In the genomic region with DNA sequence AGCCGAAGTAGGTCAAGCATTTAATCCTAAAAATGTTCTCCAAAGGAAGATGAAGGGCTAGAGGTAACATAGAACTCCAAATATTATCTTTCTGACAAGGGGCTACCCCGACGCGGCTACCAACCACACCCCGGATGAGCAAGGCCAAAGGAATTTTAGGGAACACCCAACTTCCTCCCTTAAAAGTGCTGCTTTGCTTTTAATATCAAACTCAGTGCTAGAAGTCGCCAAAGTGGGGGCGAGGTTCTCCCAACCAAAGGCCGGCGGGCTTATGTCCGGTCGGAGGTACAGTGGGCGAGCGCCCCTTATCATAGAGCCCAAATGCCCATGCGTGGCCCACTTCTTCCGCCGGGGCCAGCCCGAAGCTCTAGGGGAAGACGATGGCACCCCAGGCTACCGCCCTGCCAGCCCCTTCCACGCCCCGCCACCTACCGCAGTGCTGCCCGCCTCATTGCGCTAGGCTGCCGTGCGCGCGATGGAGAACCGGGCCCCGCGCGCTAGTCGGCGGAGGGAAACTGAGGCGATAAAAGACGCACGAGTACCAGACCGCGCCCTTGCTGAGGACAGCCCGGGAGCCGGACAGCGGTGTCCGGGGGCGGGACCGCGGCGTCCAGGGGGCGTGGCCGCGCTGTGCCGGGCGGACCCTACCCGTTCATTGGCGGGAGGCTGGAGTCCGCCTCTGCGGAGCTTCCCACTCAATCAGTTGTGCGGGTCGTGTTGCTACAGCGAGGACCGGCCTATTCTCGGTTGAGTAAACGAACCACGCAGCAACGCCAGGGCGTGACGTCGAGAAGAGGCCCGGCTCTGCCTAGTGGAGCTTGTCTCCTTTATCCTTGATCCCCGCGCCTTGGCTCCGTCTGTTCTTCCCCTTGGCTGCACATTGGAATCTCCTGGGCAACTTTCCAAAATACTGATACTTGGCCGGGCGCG, we compare ENCODE assay signal across 8 cellular contexts. TPM values are rescaled to one million over a fixed set of nuclear protein-coding genes. Genes with fewer than 3 reads are reported as not detected.
DNase-seq lines count a peak whose midpoint lies in the region; ATAC-seq and TF ChIP-seq lines count a peak whose summit lies in the region.

A gene with protein sequence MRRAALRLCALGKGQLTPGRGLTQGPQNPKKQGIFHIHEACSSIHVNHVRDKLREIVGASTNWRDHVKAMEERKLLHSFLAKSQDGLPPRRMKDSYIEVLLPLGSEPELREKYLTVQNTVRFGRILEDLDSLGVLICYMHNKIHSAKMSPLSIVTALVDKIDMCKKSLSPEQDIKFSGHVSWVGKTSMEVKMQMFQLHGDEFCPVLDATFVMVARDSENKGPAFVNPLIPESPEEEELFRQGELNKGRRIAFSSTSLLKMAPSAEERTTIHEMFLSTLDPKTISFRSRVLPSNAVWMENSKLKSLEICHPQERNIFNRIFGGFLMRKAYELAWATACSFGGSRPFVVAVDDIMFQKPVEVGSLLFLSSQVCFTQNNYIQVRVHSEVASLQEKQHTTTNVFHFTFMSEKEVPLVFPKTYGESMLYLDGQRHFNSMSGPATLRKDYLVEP (minus strand): TSS at position 584 of the 930 bp plus-strand sequence. CDS start 132 bp downstream, at position 452.

- CTCF ChIA-PET in CD4-positive, alpha-beta memory T cell (lab: Charles Lee; ENCODE audit: partially characterized antibody): interaction anchor here (0.9 to 4.9 kb wide), 8 partner anchors 9 to 311 kb away, joined by 3 to 16 read pairs (median 4); a partner anchor contains a TSS
- CTCF ChIA-PET in OCI-LY7 (lab: Charles Lee; ENCODE audit: unreplicated experiment): no interaction called here

- H3K79me2 ChIP-seq in OCI-LY7 (ENCODE audit: insufficient read depth, low read depth, low read length): no peaks in the 10 kb centered on the region

- H3K4me1 Mint-ChIP-seq in CD4-positive, alpha-beta memory T cell: peaks cover 11 to 42% (median 28%) of the 10 kb centered on the region in 4 donors

- no peaks in the 10 kb centered on the region for H3K36me3 ChIP-seq in CD4-positive, alpha-beta memory T cell (ENCODE audit: insufficient read depth, low read length)
- no peaks in the 10 kb centered on the region for H3K36me3 ChIP-seq in OCI-LY7 (ENCODE audit: insufficient read depth, low read length)

- peak within 1 kb of the TSS; percentile 58 for H3K27ac ChIP-seq in CD4-positive, alpha-beta memory T cell (ENCODE audit: low read depth, low read length)
- peak within 1 kb of the TSS; percentile 28 for H3K27ac ChIP-seq in OCI-LY7 (ENCODE audit: low read depth, low read length, poor library complexity, severe bottlenecking)

- TF ChIP-seq CTCF in OCI-LY7 (conservative IDR thresholded peaks at IDR 0.05; ENCODE audit: low read length) (no peak), epithelial cell of proximal tubule (conservative IDR thresholded peaks at IDR 0.05; ENCODE audit: low read depth, low read length) (no peak)

- peak within 1 kb of the TSS; percentile 85 for H3K4me2 ChIP-seq in OCI-LY7 (ENCODE audit: low read length)

- peak within 1 kb of the TSS; percentile 87 to 94 (median 90) for H3K4me3 Mint-ChIP-seq in CD4-positive, alpha-beta memory T cell

- intact Hi-C loops in CD4-positive, alpha-beta memory T cell (cut with micrococcal nuclease): loop anchor here (1.0 to 5.0 kb wide), 2 partner anchors 40 to 76 kb away; a partner anchor contains a TSS
- intact Hi-C loops in OCI-LY7 (cut with micrococcal nuclease; ENCODE audit: unreplicated experiment): no loop called here

- H3K9me2 ChIP-seq in OCI-LY7 (ENCODE audit: insufficient read depth, low read length): no peaks in the 10 kb centered on the region

- no peaks in the 10 kb centered on the region for H3K9me3 Mint-ChIP-seq in CD4-positive, alpha-beta memory T cell

- no peaks in the 10 kb centered on the region for H3K9me3 ChIP-seq in CD4-positive, alpha-beta memory T cell (ENCODE audit: control insufficient read depth in 1 of 2, low read length in 2 of 2)
- H3K9me3 ChIP-seq in OCI-LY7 (ENCODE audit: low read length): no peaks in the 10 kb centered on the region

- peaks cover 35% of the 10 kb centered on the region for H3K4me1 ChIP-seq in CD4-positive, alpha-beta memory T cell (ENCODE audit: insufficient read depth, low read length)
- H3K4me1 ChIP-seq in OCI-LY7 (ENCODE audit: insufficient read depth, low read length, poor library complexity, severe bottlenecking): peaks cover 12% of the 10 kb centered on the region

- H3K36me3 Mint-ChIP-seq in CD4-positive, alpha-beta memory T cell: no peaks in the 10 kb centered on the region

- H3K27ac Mint-ChIP-seq in CD4-positive, alpha-beta memory T cell: peak within 1 kb of the TSS; percentile 64 to 96 (median 91)

- H2AFZ ChIP-seq in OCI-LY7 (ENCODE audit: low read length): peak within 1 kb of the TSS; percentile 98

- POLR2A ChIA-PET in CD4-positive, alpha-beta memory T cell (lab: Charles Lee; ENCODE audit: partially characterized antibody): interaction anchor here (0.7 to 5.0 kb wide), 11 partner anchors 8 to 312 kb away, joined by 3 to 63 read pairs (median 4); a partner anchor contains a TSS
- POLR2A ChIA-PET in OCI-LY7 (lab: Charles Lee): no interaction called here

- H3K27me3 Mint-ChIP-seq in CD4-positive, alpha-beta memory T cell: no peaks in the 10 kb centered on the region

- DNase-seq in CD4-positive, alpha-beta memory T cell: peak; percentile 69 to 80 (median 76)
- DNase-seq in OCI-LY7 (ENCODE audit: low spot score) (peak; percentile 79), activated T-cell treated with anti-CD3 and anti-CD28 coated beads for 4 hours (peak; percentile 21), epithelial cell of proximal tubule (ENCODE audit: low read depth) (peak; percentile 83), mucosa of gallbladder (ENCODE audit: low spot score) (peak; percentile 91)
- DNase-seq in stimulated activated CD8-positive, alpha-beta memory T cell treated with anti-CD3 and anti-CD28 coated beads, Interleukin-4, amount 100 ng/mL, for 48 hours: peak; percentile 79

- no TSS peak for BruUV-seq in OCI-LY7 (replicated peaks; lab: Mats Ljungman, UMichigan)

- H3K4me3 ChIP-seq in CD4-positive, alpha-beta memory T cell (ENCODE audit: low read length in 2 of 2): peak within 1 kb of the TSS; percentile 45 to 77
- H3K4me3 ChIP-seq in OCI-LY7 (ENCODE audit: low read depth, low read length, poor library complexity, severe bottlenecking): peak within 1 kb of the TSS; percentile 90
- peak within 1 kb of the TSS; percentile 71 for H3K4me3 ChIP-seq in epithelial cell of proximal tubule (ENCODE audit: low read depth, low read length)

- ATAC-seq in GM19395 (IDR thresholded peaks at IDR 0.05; ENCODE audit: unreplicated experiment): peak; percentile 92
- ATAC-seq in HG03558 (IDR thresholded peaks at IDR 0.05; ENCODE audit: extremely low read depth, unreplicated experiment): peak; percentile 91

- no peaks in the 10 kb centered on the region for H3K27me3 ChIP-seq in CD4-positive, alpha-beta memory T cell (ENCODE audit: insufficient read depth, low read length)

- no peaks in the 10 kb centered on the region for H4K20me1 ChIP-seq in OCI-LY7 (ENCODE audit: insufficient read depth, low read length)

RNA-seq across cellular contexts. Expression of the gene that starts here (rescaled TPM):
- total RNA-seq in CD4-positive, alpha-beta memory T cell: 10 to 100 TPM; 21.2 to 25.2 TPM
- 10 to 100 TPM; 22.5 to 28.1 TPM for polyA plus RNA-seq in CD4-positive, alpha-beta memory T cell
- 9.0 and 10.6 TPM in 2 replicates for total RNA-seq in OCI-LY7 (2014; rRNA removed; shearing (Covaris generic))
- total RNA-seq in OCI-LY7 (2022) (1.9 and 2.1 TPM in 2 replicates), epithelial cell of proximal tubule (56.3 and 59.0 TPM in 2 replicates), mucosa of gallbladder (30.6 TPM)

Comparison
In these comparisons a context has a peak if more than half of its experiments do, and no peak if none do; other contexts are left out.
1. Peak in every context shown above with its lines: DNase-seq, ATAC-seq, H3K4me3 ChIP-seq and H3K27ac ChIP-seq.
2. DNase-seq: peak in every context shown above with its lines; median percentile 91 in mucosa of gallbladder; 83 in epithelial cell of proximal tubule; 79 in OCI-LY7; 79 in stimulated activated CD8-positive, alpha-beta memory T cell treated with anti-CD3 and anti-CD28 coated beads, Interleukin-4, amount 100 ng/mL, for 48 hours; 76 in CD4-positive, alpha-beta memory T cell; 21 in activated T-cell treated with anti-CD3 and anti-CD28 coated beads for 4 hours.